Comparison of ENCODE assay signal across 16 cellular contexts in the genomic region with DNA sequence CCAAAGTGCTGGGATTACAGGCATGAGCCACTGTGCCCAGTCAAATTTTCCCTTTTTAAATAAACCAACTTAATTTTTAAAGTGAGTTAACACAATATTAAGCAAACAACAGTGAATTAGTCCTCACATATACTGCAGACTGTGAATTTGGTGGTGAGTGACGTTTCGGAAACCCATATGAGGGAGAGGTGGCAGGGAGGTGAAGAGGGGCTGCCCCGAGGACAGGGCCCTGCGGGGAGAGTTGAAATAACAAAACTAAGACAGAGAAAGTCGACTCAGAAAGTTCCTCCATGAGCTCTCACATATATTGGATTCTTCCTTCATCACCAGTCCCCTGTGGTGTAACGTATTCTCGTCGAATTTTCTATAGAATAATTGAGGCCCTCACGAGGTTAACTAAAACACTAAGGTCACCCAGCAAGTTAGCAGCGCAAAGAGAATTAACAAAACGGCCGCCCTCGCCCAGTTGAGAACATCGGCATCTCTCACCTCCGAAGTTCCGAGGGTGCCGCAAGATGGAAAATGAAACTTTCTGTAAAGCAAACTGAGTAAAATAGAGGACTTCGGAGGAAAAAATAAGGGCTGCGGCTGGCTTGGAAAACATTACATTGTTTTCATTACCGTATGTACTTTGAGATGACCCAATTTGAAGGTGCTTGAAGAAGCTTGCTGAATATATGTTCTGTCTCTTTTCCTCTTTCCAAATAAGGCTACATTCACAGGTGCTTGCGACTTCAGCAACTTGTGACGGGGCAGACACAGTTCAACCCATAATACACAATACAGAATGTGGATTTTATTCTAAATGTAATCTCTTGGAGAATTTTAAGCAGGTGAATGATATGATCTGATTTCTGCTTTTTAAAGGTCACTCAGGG.
DNase-seq lines count a peak whose midpoint lies in the region; ATAC-seq, FAIRE-seq and TF ChIP-seq lines count a peak whose summit lies in the region.
"Had no signal": no experiment of that assay in that cellular context is flagged by ENCODE, and none has a peak within 500 bp of the region (broad histone marks: within the 10 kb centered on the region; RNA-seq: fewer than 3 reads in every experiment).

No MANE protein-coding gene starts in this region.

- ATAC-seq in stimulated activated effector memory CD8-positive, alpha-beta T cell treated with anti-CD3 and anti-CD28 coated beads, Interleukin-12 subunit alpha, Interleukin-12 subunit beta, amount 100 ng/mL, for 72 hours: peak; percentile 96
- ATAC-seq: Panc1, pancreas had no signal

- no peaks in the 10 kb centered on the region for H3K9me3 ChIP-seq in small intestine (ENCODE audit: control insufficient read depth, low read depth)
- no peaks in the 10 kb centered on the region for H3K9me3 ChIP-seq in SK-N-SH
- H3K9me3 ChIP-seq: pancreas, testis had no signal

- H3K4me3 Mint-ChIP-seq in stimulated activated effector memory CD8-positive, alpha-beta T cell treated with anti-CD3 and anti-CD28 coated beads, Interleukin-12 subunit alpha, Interleukin-12 subunit beta, amount 100 ng/mL, for 72 hours: peak overlapping the region; percentile 51
- H3K4me3 Mint-ChIP-seq: activated naive CD4-positive, alpha-beta T cell treated with anti-CD3 and anti-CD28 coated beads, Interleukin-2, amount 50 U/mL, for 24 hours had no signal

- no peaks in the 10 kb centered on the region for H3K9me2 ChIP-seq in SK-N-SH

- no peak for TF ChIP-seq RAD21 in SK-N-SH (IDR thresholded peaks at IDR 0.05; ENCODE audit: low read length)

- no peak overlapping the region for H3K9ac ChIP-seq in SK-N-SH

- H3K4me1 ChIP-seq in small intestine (ENCODE audit: control insufficient read depth in 2 of 2, insufficient read depth in 1 of 2, low read depth in 1 of 2, low read length in 1 of 2) (no peaks in the 10 kb centered on the region), SK-N-SH (ENCODE audit: control insufficient read depth in 1 of 2, insufficient read depth in 2 of 2, low read depth in 1 of 2, low read length in 1 of 2) (no peaks in the 10 kb centered on the region)
- H3K4me1 ChIP-seq: pancreas, testis had no signal

- no peak for TF ChIP-seq EP300 in SK-N-SH (IDR thresholded peaks at IDR 0.05; ENCODE audit: borderline replicate concordance in 1 of 2, low read depth in 1 of 2, low read length in 1 of 2)

- H3K36me3 Mint-ChIP-seq in stimulated activated effector memory CD8-positive, alpha-beta T cell treated with anti-CD3 and anti-CD28 coated beads, Interleukin-12 subunit alpha, Interleukin-12 subunit beta, amount 100 ng/mL, for 72 hours: peaks cover 8% of the 10 kb centered on the region
- H3K36me3 Mint-ChIP-seq: activated naive CD4-positive, alpha-beta T cell treated with anti-CD3 and anti-CD28 coated beads, Interleukin-2, amount 50 U/mL, for 24 hours had no signal

- FAIRE-seq in urothelium cell line (lab: Jason Lieb, UNC) (no peak), small intestine (lab: Jason Lieb, UNC) (no peak)
- FAIRE-seq: pancreas had no signal

- H3K4me3 ChIP-seq in small intestine (ENCODE audit: low read depth in 1 of 2, low read length in 2 of 2) (no peak overlapping the region), SK-N-SH (ENCODE audit: low read depth in 2 of 2, low read length in 1 of 2) (no peak overlapping the region)
- H3K4me3 ChIP-seq: lung, pancreas, testis had no signal

- H3K4me1 Mint-ChIP-seq in stimulated activated effector memory CD8-positive, alpha-beta T cell treated with anti-CD3 and anti-CD28 coated beads, Interleukin-12 subunit alpha, Interleukin-12 subunit beta, amount 100 ng/mL, for 72 hours: peaks cover 58% of the 10 kb centered on the region

- H3K27ac ChIP-seq in small intestine (ENCODE audit: low read depth in 1 of 2, low read length in 1 of 2): peak overlapping the region in 1 of 2 donors; percentile 50
- no peak overlapping the region for H3K27ac ChIP-seq in SK-N-SH (ENCODE audit: low read depth in 2 of 2, low read length in 1 of 2)
- H3K27ac ChIP-seq: 22Rv1, pancreas, testis had no signal

- H3K36me3 ChIP-seq in small intestine (ENCODE audit: control insufficient read depth in 2 of 2, insufficient read depth in 2 of 2, low read length in 2 of 2) (no peaks in the 10 kb centered on the region), SK-N-SH (replicated peaks in 1 of 2; ENCODE audit: control insufficient read depth in 1 of 2, insufficient read depth in 2 of 2, low read length in 1 of 2) (no peaks in the 10 kb centered on the region)
- H3K36me3 ChIP-seq: pancreas had no signal

- DNase-seq in activated CD4-positive, CD25-positive, alpha-beta regulatory T cell treated with anti-CD3 and anti-CD28 coated beads, Interleukin-2, amount 50 U/mL, for 16 hours (ENCODE audit: low read depth, low spot score): peak; percentile 10
- DNase-seq in activated CD4-positive, CD25-positive, alpha-beta regulatory T cell treated with anti-CD3 and anti-CD28 coated beads, Interleukin-2, amount 50 U/mL, for 72 hours: no peak
- peak; percentile 47 to 62 for DNase-seq in activated CD4-positive, alpha-beta T cell treated with anti-CD3 and anti-CD28 coated beads for 4 hours
- peak; percentile 49 for DNase-seq in central memory CD4-positive, alpha-beta T cell
- peak; percentile 49 to 86 for DNase-seq in stimulated activated effector memory CD8-positive, alpha-beta T cell treated with anti-CD3 and anti-CD28 coated beads, Interleukin-12 subunit alpha, Interleukin-12 subunit beta, amount 100 ng/mL, for 72 hours (ENCODE audit: low spot score in 2 of 2)
- no peak for DNase-seq in urothelium cell line (ENCODE audit: low spot score)
- DNase-seq in small intestine: no peak
- DNase-seq in SK-N-SH: no peak
- DNase-seq: NCI-H1048, NCI-H226, pancreas, testis had no signal

- no peak overlapping the region for H3K4me2 ChIP-seq in SK-N-SH

- no peaks in the 10 kb centered on the region for H3K79me2 ChIP-seq in SK-N-SH (ENCODE audit: insufficient read depth)

- no peaks in the 10 kb centered on the region for H3K9me3 Mint-ChIP-seq in stimulated activated effector memory CD8-positive, alpha-beta T cell treated with anti-CD3 and anti-CD28 coated beads, Interleukin-12 subunit alpha, Interleukin-12 subunit beta, amount 100 ng/mL, for 72 hours
- H3K9me3 Mint-ChIP-seq: activated naive CD4-positive, alpha-beta T cell treated with anti-CD3 and anti-CD28 coated beads, Interleukin-2, amount 50 U/mL, for 24 hours had no signal

- no peaks in the 10 kb centered on the region for H4K20me1 ChIP-seq in SK-N-SH (ENCODE audit: insufficient read depth)

- 84 to 88% (median 86%) methylated on average over 22 of the region's 22 CpGs for WGBS in small intestine, 3 donors
- WGBS in SK-N-SH (ENCODE audit: low lambda C conversion rate): 82% methylated on average over 22 of the region's 22 CpGs

- no peak overlapping the region for H2AFZ ChIP-seq in SK-N-SH (ENCODE audit: low read depth)

- no peak for TF ChIP-seq CTCF in SK-N-SH (IDR thresholded peaks at IDR 0.05)

- CTCF ChIA-PET in SK-N-SH (lab: Yijun Ruan, JAX): no interaction called here

- peak overlapping the region; percentile 94 for H3K27ac Mint-ChIP-seq in stimulated activated effector memory CD8-positive, alpha-beta T cell treated with anti-CD3 and anti-CD28 coated beads, Interleukin-12 subunit alpha, Interleukin-12 subunit beta, amount 100 ng/mL, for 72 hours
- H3K27ac Mint-ChIP-seq: activated naive CD4-positive, alpha-beta T cell treated with anti-CD3 and anti-CD28 coated beads, Interleukin-2, amount 50 U/mL, for 24 hours had no signal

- H3F3A ChIP-seq in SK-N-SH (replicated peaks; ENCODE audit: insufficient read depth): no peaks in the 10 kb centered on the region

- H3K27me3 ChIP-seq in small intestine (ENCODE audit: control insufficient read depth in 2 of 2, insufficient read depth in 2 of 2, low read length in 2 of 2) (no peaks in the 10 kb centered on the region), SK-N-SH (ENCODE audit: insufficient read depth) (no peaks in the 10 kb centered on the region)
- H3K27me3 ChIP-seq: pancreas, testis had no signal

- POLR2A ChIA-PET in SK-N-SH (lab: Yijun Ruan, JAX): no interaction called here

TF ChIP-seq in SK-N-SH, 30 proteins besides CTCF, POLR2A, EP300 and RAD21:
- TF ChIP-seq SMC3 (IDR thresholded peaks at IDR 0.05; ENCODE audit: low read depth, low read length): no peak
- TF ChIP-seq ELF1 (IDR thresholded peaks at IDR 0.05): no peak
- TF ChIP-seq, protein P1, sequence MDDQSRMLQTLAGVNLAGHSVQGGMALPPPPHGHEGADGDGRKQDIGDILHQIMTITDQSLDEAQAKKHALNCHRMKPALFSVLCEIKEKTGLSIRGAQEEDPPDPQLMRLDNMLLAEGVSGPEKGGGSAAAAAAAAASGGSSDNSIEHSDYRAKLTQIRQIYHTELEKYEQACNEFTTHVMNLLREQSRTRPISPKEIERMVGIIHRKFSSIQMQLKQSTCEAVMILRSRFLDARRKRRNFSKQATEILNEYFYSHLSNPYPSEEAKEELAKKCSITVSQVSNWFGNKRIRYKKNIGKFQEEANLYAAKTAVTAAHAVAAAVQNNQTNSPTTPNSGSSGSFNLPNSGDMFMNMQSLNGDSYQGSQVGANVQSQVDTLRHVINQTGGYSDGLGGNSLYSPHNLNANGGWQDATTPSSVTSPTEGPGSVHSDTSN (IDR thresholded peaks at IDR 0.05): no peak
- TF ChIP-seq, protein P2, sequence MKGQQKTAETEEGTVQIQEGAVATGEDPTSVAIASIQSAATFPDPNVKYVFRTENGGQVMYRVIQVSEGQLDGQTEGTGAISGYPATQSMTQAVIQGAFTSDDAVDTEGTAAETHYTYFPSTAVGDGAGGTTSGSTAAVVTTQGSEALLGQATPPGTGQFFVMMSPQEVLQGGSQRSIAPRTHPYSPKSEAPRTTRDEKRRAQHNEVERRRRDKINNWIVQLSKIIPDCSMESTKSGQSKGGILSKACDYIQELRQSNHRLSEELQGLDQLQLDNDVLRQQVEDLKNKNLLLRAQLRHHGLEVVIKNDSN (IDR thresholded peaks at IDR 0.05; ENCODE audit: borderline replicate concordance, low read depth): no peak
- no peak for TF ChIP-seq POLR2AphosphoS5 (IDR thresholded peaks at IDR 0.05; ENCODE audit: low read depth, low read length)
- no peak for TF ChIP-seq EZH2phosphoT487 (IDR thresholded peaks at IDR 0.05; ENCODE audit: borderline replicate concordance, low read depth)
- TF ChIP-seq, protein P3, sequence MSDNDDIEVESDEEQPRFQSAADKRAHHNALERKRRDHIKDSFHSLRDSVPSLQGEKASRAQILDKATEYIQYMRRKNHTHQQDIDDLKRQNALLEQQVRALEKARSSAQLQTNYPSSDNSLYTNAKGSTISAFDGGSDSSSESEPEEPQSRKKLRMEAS (IDR thresholded peaks at IDR 0.05; ENCODE audit: low read depth): no peak
- TF ChIP-seq FOXJ3 (CRISPR knock-in tag; IDR thresholded peaks at IDR 0.05): no peak
- TF ChIP-seq YY1 (IDR thresholded peaks at IDR 0.05; ENCODE audit: low read depth): no peak
- no peak for TF ChIP-seq JUND (IDR thresholded peaks at IDR 0.05)
- no peak for TF ChIP-seq TAF1 (IDR thresholded peaks at IDR 0.05; ENCODE audit: borderline replicate concordance, low read depth, low read length)

Comparison
In these comparisons a context has a peak if more than half of its experiments do, and no peak if none do; other contexts are left out.
1. DNase-seq: peak in activated CD4-positive, CD25-positive, alpha-beta regulatory T cell treated with anti-CD3 and anti-CD28 coated beads, Interleukin-2, amount 50 U/mL, for 16 hours (single experiment), activated CD4-positive, alpha-beta T cell treated with anti-CD3 and anti-CD28 coated beads for 4 hours (2 of 2), central memory CD4-positive, alpha-beta T cell (single experiment) and stimulated activated effector memory CD8-positive, alpha-beta T cell treated with anti-CD3 and anti-CD28 coated beads, Interleukin-12 subunit alpha, Interleukin-12 subunit beta, amount 100 ng/mL, for 72 hours (2 of 2); none in activated CD4-positive, CD25-positive, alpha-beta regulatory T cell treated with anti-CD3 and anti-CD28 coated beads, Interleukin-2, amount 50 U/mL, for 72 hours (single experiment), urothelium cell line (single experiment), small intestine (single experiment) and SK-N-SH (single experiment).